Comparison of ENCODE assay signal across 8 cellular contexts in the genomic region with DNA sequence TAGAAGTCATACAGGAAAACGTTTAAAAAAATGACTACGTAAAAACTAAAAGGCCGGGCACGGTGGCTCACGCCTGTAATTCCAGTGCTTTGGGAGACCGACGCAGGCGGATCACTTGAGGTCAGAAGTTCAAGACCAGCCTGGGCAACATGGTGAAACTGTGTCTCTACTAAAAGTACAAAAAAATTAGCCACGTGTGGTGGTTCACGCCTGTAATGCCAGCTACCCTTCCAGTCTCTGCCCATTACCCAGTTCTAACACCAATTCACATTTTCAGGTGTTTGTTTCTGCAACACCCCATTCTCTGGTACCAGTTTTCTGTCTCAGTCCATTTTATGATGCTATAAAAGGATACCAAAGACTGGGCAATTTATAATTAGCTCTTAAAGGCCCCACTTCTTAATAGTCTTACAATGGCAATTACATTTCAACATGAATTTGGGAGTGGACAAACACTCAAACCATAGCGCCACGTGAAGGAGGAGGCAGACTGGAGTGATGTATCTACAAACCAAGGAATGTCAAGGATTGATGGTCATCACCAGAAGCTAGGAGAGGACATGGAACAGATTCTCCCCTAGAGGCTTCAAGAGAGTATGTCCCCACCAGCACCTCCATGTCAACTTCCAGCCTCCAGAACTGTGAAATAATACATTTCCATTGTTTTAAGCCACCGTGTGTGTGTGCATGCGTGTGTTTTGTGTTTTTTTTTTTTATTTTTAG. TPM values are rescaled to one million over a fixed set of nuclear protein-coding genes. Genes with fewer than 3 reads are reported as not detected.
DNase-seq lines count a peak whose midpoint lies in the region; ATAC-seq and TF ChIP-seq lines count a peak whose summit lies in the region.

No MANE protein-coding gene starts in this region.

- H3K4me1 ChIP-seq in left ventricle myocardium inferior: peaks cover 22% of the 10 kb centered on the region
- peaks cover 0 to 9% of the 10 kb centered on the region in 2 donors for H3K4me1 ChIP-seq in ascending aorta
- no peaks in the 10 kb centered on the region for H3K4me1 ChIP-seq in mesodermal cell (ENCODE audit: control insufficient read depth, insufficient read depth, low read length, poor library complexity, severe bottlenecking)

- H3K4me3 ChIP-seq in left ventricle myocardium inferior (peak overlapping the region; percentile 75), ascending aorta (peak overlapping the region; percentile 71 to 86), mesodermal cell (ENCODE audit: extremely low read depth, insufficient read depth, low read length, poor library complexity, severe bottlenecking) (peak overlapping the region; percentile 53)

- H3K36me3 ChIP-seq in left ventricle myocardium inferior: peaks cover 16% of the 10 kb centered on the region
- H3K36me3 ChIP-seq in ascending aorta: peaks cover 0 to 3% of the 10 kb centered on the region in 2 donors
- peaks cover 18% of the 10 kb centered on the region for H3K36me3 ChIP-seq in mesodermal cell (ENCODE audit: control insufficient read depth, insufficient read depth, low read length)

- H3K27me3 ChIP-seq in left ventricle myocardium inferior (ENCODE audit: low read depth) (no peaks in the 10 kb centered on the region), ascending aorta (no peaks in the 10 kb centered on the region)

- H3K27ac ChIP-seq in left ventricle myocardium inferior (replicated peaks) (peak overlapping the region; percentile 92), ascending aorta (peak overlapping the region; percentile 67 to 80), mesodermal cell (ENCODE audit: low read depth, low read length, severe bottlenecking) (no peak overlapping the region)

- ATAC-seq in left ventricle myocardium superior (no peak), HG02798 (IDR thresholded peaks at IDR 0.05; ENCODE audit: poor library complexity, unreplicated experiment) (no peak), HG03457 (IDR thresholded peaks at IDR 0.05; ENCODE audit: unreplicated experiment) (no peak)

- intact Hi-C loops in left ventricle myocardium inferior (cut with micrococcal nuclease) (no loop called here), left ventricle myocardium superior (cut with micrococcal nuclease) (no loop called here), ascending aorta (cut with DNase I) (no loop called here)

- DNase-seq in left ventricle myocardium inferior: no peak
- no peak for DNase-seq in left ventricle myocardium superior
- DNase-seq in ascending aorta (ENCODE audit: low spot score in 2 of 2): no peak
- DNase-seq in DMS 273 (lab: John Stamatoyannopoulos, UW; ENCODE audit: unreplicated experiment): no peak
- no peak for DNase-seq in NCI-H345 treated with DMSO at 0.1 percent for 48 hours (lab: John Stamatoyannopoulos, UW; ENCODE audit: unreplicated experiment)

- 90 to 93% methylated on average over 12 of the region's 14 CpGs for WGBS in mesodermal cell (ENCODE audit: insufficient coverage in 2 of 2), 2 experiments

- TF ChIP-seq CTCF in left ventricle myocardium inferior (IDR thresholded peaks at IDR 0.05; ENCODE audit: borderline replicate concordance) (no peak), ascending aorta (IDR thresholded peaks at IDR 0.05) (no peak)

- H3K9me3 ChIP-seq in left ventricle myocardium inferior (replicated peaks) (no peaks in the 10 kb centered on the region), ascending aorta (no peaks in the 10 kb centered on the region), mesodermal cell (ENCODE audit: control insufficient read depth, low read length) (no peaks in the 10 kb centered on the region)

RNA-seq across cellular contexts. Expression of a gene that starts 0.8 kb away (rescaled TPM):
- total RNA-seq in left ventricle myocardium inferior (22.5 TPM), left ventricle myocardium superior (18.5 TPM), ascending aorta (15.5 TPM)
- 27.5 TPM for polyA plus RNA-seq in mesodermal cell (2013, experiment 1 of 2)
- 30.5 TPM for polyA plus RNA-seq in mesodermal cell (2013, experiment 2 of 2)

RNA-seq across cellular contexts. Expression of a gene that starts 7.2 kb away (rescaled TPM):
- total RNA-seq in left ventricle myocardium inferior (54.5 TPM), left ventricle myocardium superior (54.9 TPM), ascending aorta (94.2 TPM)
- 189 TPM for polyA plus RNA-seq in mesodermal cell (2013, experiment 1 of 2)
- 189 TPM for polyA plus RNA-seq in mesodermal cell (2013, experiment 2 of 2)
